8 cellular contexts compared by ENCODE assay signal in the genomic region with DNA sequence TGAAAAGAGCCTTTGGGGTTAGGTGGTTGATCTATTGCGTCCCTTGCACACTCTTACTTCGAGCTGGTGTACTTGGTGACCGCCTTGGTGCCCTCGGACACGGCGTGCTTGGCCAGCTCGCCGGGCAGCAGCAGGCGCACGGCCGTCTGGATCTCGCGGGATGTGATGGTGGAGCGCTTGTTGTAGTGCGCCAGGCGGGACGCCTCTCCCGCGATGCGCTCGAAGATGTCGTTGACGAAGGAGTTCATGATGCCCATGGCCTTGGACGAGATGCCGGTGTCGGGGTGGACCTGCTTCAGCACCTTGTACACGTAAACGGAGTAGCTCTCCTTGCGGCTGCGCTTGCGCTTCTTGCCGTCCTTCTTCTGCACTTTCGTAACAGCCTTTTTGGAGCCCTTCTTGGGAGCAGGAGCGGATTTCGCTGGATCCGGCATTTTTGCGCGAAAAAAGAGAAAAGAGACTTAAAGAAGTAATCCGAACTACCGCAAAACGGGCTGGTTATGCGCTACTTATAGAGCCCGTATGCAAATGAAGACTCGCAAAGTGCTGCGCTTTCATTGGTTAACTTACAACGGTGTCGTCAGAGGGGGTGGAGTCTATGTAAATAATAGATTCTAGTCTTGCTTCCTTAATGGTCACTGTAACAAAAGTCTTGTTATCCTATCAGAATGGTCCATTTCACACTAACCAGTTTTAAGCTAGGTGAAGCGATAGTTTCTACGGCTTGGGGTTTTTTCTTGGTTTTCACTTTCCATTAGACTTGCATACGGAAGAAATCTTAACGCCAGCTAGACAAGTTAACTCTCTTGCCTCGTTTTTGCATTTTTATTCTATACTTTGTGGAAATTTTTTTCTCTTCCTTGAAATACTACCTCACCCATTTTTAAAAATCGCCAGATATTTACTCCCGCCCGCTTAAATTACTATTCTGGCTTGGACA. TPM values are rescaled to one million over a fixed set of nuclear protein-coding genes. Genes with fewer than 3 reads are reported as not detected.
A peak's percentile ranks its signal among the peaks of the same experiment; 100 is the strongest.
DNase-seq lines count a peak whose midpoint lies in the region; ATAC-seq and TF ChIP-seq lines count a peak whose summit lies in the region.
"Not testable (repeated sequence)": the region's sequence is repeated elsewhere in the genome, so short reads cannot be mapped to it uniquely, and the experiment has no call there.

No MANE protein-coding gene starts in this region.

- peak overlapping the region; percentile 94 for H3K4me3 Mint-ChIP-seq in neural progenitor cell
- peak overlapping the region; percentile 72 to 83 for H3K4me3 Mint-ChIP-seq in stimulated activated naive CD8-positive, alpha-beta T cell treated with anti-CD3 and anti-CD28 coated beads, Interleukin-15, amount 100 ng/mL, for 72 hours

- peak; percentile 80 for ATAC-seq in stimulated activated naive CD8-positive, alpha-beta T cell treated with anti-CD3 and anti-CD28 coated beads, Interleukin-15, amount 100 ng/mL, for 72 hours

- TF ChIP-seq CTCF in MM.1S (IDR thresholded peaks at IDR 0.05; ENCODE audit: low read length); foreskin fibroblast (IDR thresholded peaks at IDR 0.05; ENCODE audit: low read depth, low read length); neural progenitor cell (IDR thresholded peaks at IDR 0.05): not testable (repeated sequence)

- H3K27me3 Mint-ChIP-seq in neural progenitor cell (ENCODE audit: insufficient read depth, low read depth); stimulated activated naive CD8-positive, alpha-beta T cell treated with anti-CD3 and anti-CD28 coated beads, Interleukin-15, amount 100 ng/mL, for 72 hours: not testable (repeated sequence)

- H3K4me2 ChIP-seq in MM.1S (ENCODE audit: low read depth, low read length) = peak overlapping the region; percentile 55; the same call in 1 of the 2 replicates
- peak overlapping the region; percentile 69 for H3K4me2 ChIP-seq in neural progenitor cell

- not testable (repeated sequence) for H3K9me3 Mint-ChIP-seq in neural progenitor cell; stimulated activated naive CD8-positive, alpha-beta T cell treated with anti-CD3 and anti-CD28 coated beads, Interleukin-15, amount 100 ng/mL, for 72 hours

- not testable (repeated sequence) for H3K79me2 ChIP-seq in MM.1S (ENCODE audit: low read length); neural progenitor cell (ENCODE audit: low read depth)

- peak overlapping the region; percentile 73; the same call in 1 of the 2 replicates for H3K9ac ChIP-seq in MM.1S (ENCODE audit: low read length)
- not testable (repeated sequence) for H3K9ac ChIP-seq in neural progenitor cell

- not testable (repeated sequence) for H3K4me1 Mint-ChIP-seq in neural progenitor cell
- peaks cover 14% of the 10 kb centered on the region for H3K4me1 Mint-ChIP-seq in stimulated activated naive CD8-positive, alpha-beta T cell treated with anti-CD3 and anti-CD28 coated beads, Interleukin-15, amount 100 ng/mL, for 72 hours

- not testable (repeated sequence) for H2AFZ ChIP-seq in MM.1S (ENCODE audit: low read length); neural progenitor cell (replicated peaks)

- H3K27ac Mint-ChIP-seq in neural progenitor cell = peak overlapping the region; percentile 80
- peak overlapping the region; percentile 98 to 99 for H3K27ac Mint-ChIP-seq in stimulated activated naive CD8-positive, alpha-beta T cell treated with anti-CD3 and anti-CD28 coated beads, Interleukin-15, amount 100 ng/mL, for 72 hours

- not testable (repeated sequence) for H3K36me3 Mint-ChIP-seq in neural progenitor cell

- H4K20me1 ChIP-seq in MM.1S (ENCODE audit: insufficient read depth, low read length); neural progenitor cell (ENCODE audit: low read depth): not testable (repeated sequence)

- H3K36me3 ChIP-seq in MM.1S (replicated peaks; ENCODE audit: insufficient read depth, low read length); neural progenitor cell: not testable (repeated sequence)

- DNase-seq in ELR (ENCODE audit: low read depth) (peak; percentile 94), HCEC 1CT (peak; percentile 85), MM.1S (peak; percentile 97), SHP77 (lab: John Stamatoyannopoulos, UW) (peak; percentile 98 to 99), foreskin fibroblast (peak; percentile 86 to 92), neural progenitor cell (ENCODE audit: low spot score) (peak; percentile 91)
- DNase-seq in activated effector memory CD4-positive, alpha-beta T cell treated with anti-CD3 and anti-CD28 coated beads, Interleukin-2, amount 50 U/mL, for 16 hours = peak; percentile 89
- peak; percentile 89 to 91 for DNase-seq in stimulated activated naive CD8-positive, alpha-beta T cell treated with anti-CD3 and anti-CD28 coated beads, Interleukin-15, amount 100 ng/mL, for 72 hours

- not testable (repeated sequence) for H3K27me3 ChIP-seq in MM.1S (replicated peaks; ENCODE audit: insufficient read depth, low read length); neural progenitor cell

- H3K4me3 ChIP-seq in MM.1S (ENCODE audit: low read length) (peak overlapping the region; percentile 57; the same call in 1 of the 2 replicates), foreskin fibroblast (ENCODE audit: low read depth in 1 of 2, low read length in 2 of 2) (peak overlapping the region; percentile 43 to 65), neural progenitor cell (peak overlapping the region; percentile 76)

- H3K9me2 ChIP-seq in MM.1S (replicated peaks; ENCODE audit: insufficient read depth, low read length) = not testable (repeated sequence)

- peak overlapping the region; percentile 83 for H3K27ac ChIP-seq in MM.1S (ENCODE audit: low read length)
- H3K27ac ChIP-seq in neural progenitor cell = not testable (repeated sequence)

- not testable (repeated sequence) for H3F3A ChIP-seq in MM.1S (ENCODE audit: insufficient read depth, low read length)
- H3F3A ChIP-seq in neural progenitor cell (ENCODE audit: low read depth) = peaks cover 22% of the 10 kb centered on the region

- not testable (repeated sequence) for H3K9me3 ChIP-seq in MM.1S (replicated peaks; ENCODE audit: insufficient read depth, low read length); neural progenitor cell (ENCODE audit: low read depth)

- H3K4me1 ChIP-seq in MM.1S (ENCODE audit: low read length); neural progenitor cell: not testable (repeated sequence)

RNA-seq across cellular contexts. Expression of a gene that starts 29.7 kb away (rescaled TPM):
- not detected in 2 replicates for total RNA-seq in neural progenitor cell (ENCODE audit: low replicate concordance)
